Comparison of ENCODE assay signal across 8 cellular contexts in genomic region chr17:68247445-68248198, GRCh38. TPM values are rescaled to one million over a fixed set of nuclear protein-coding genes. Genes with fewer than 3 reads are reported as not detected.
A peak's percentile ranks its signal among the peaks of the same experiment; 100 is the strongest.
DNase-seq lines count a peak whose midpoint lies in the region; ATAC-seq and TF ChIP-seq lines count a peak whose summit lies in the region.

Gene AMZ2, plus strand, starts transcription at chr17:68248043. Its CDS starts 2,145 bp downstream, at chr17:68250188.

- no peaks in the 10 kb centered on the region for H3K9me3 Mint-ChIP-seq in activated CD4-positive, alpha-beta T cell treated with anti-CD3 and anti-CD28 coated beads, Interleukin-2, amount 10 ng/mL, durations not matched to agents 7 days and 5 days

- POLR2A ChIA-PET in activated CD4-positive, alpha-beta T cell treated with anti-CD3 and anti-CD28 coated beads, Interleukin-2, amount 10 ng/mL, durations not matched to agents 7 days and 5 days (lab: Charles Lee): interaction anchor here (1.4 kb wide), 1 partner anchor 10 kb away, joined by 7 read pairs; no protein-coding TSS in a partner anchor

- ATAC-seq in GM19372 (IDR thresholded peaks at IDR 0.05; ENCODE audit: low read depth, unreplicated experiment) (peak; percentile 89), HG03521 (IDR thresholded peaks at IDR 0.05; ENCODE audit: unreplicated experiment) (peak; percentile 85), left colon (peak; percentile 98)

- CTCF ChIA-PET in activated CD4-positive, alpha-beta T cell treated with anti-CD3 and anti-CD28 coated beads, Interleukin-2, amount 10 ng/mL, durations not matched to agents 7 days and 5 days (lab: Charles Lee): interaction anchor here (0.6 to 3.5 kb wide), 9 partner anchors 10 to 255 kb away, joined by 3 to 23 read pairs (median 4); no protein-coding TSS in a partner anchor

- H3K4me3 ChIP-seq in BLaER1 treated with 17β-estradiol and CSF1 and Interleukin-3, amounts not matched to agents 10 nM and 100 nM: peak within 1 kb of the TSS; percentile 64 to 88 (median 72)
- H3K4me3 ChIP-seq in coronary artery: peak within 1 kb of the TSS; percentile 83

- no peak for TF ChIP-seq CTCF in coronary artery (IDR thresholded peaks at IDR 0.05)

- peaks cover 36 to 59% (median 48%) of the 10 kb centered on the region in 10 experiments for H3K4me1 ChIP-seq in BLaER1 treated with 17β-estradiol and CSF1 and Interleukin-3, amounts not matched to agents 10 nM and 100 nM

- no peaks in the 10 kb centered on the region for H3K27me3 ChIP-seq in BLaER1 treated with 17β-estradiol and CSF1 and Interleukin-3, amounts not matched to agents 10 nM and 100 nM

- peak within 1 kb of the TSS; percentile 89 to 97 (median 94) for H3K9ac ChIP-seq in BLaER1 treated with 17β-estradiol and CSF1 and Interleukin-3, amounts not matched to agents 10 nM and 100 nM

- H3K4me3 Mint-ChIP-seq in activated CD4-positive, alpha-beta T cell treated with anti-CD3 and anti-CD28 coated beads, Interleukin-2, amount 10 ng/mL, durations not matched to agents 7 days and 5 days: peak within 1 kb of the TSS; percentile 91

- H3K27ac Mint-ChIP-seq in activated CD4-positive, alpha-beta T cell treated with anti-CD3 and anti-CD28 coated beads, Interleukin-2, amount 10 ng/mL, durations not matched to agents 7 days and 5 days: peak within 1 kb of the TSS; percentile 87

- peaks cover 42% of the 10 kb centered on the region for H3K4me1 Mint-ChIP-seq in activated CD4-positive, alpha-beta T cell treated with anti-CD3 and anti-CD28 coated beads, Interleukin-2, amount 10 ng/mL, durations not matched to agents 7 days and 5 days

- H3K27me3 Mint-ChIP-seq in activated CD4-positive, alpha-beta T cell treated with anti-CD3 and anti-CD28 coated beads, Interleukin-2, amount 10 ng/mL, durations not matched to agents 7 days and 5 days: no peaks in the 10 kb centered on the region

- H4K20me1 ChIP-seq in BLaER1 treated with 17β-estradiol and CSF1 and Interleukin-3, amounts not matched to agents 10 nM and 100 nM: no peaks in the 10 kb centered on the region

- peak within 1 kb of the TSS; percentile 88 to 99 (median 96) for H3K4me2 ChIP-seq in BLaER1 treated with 17β-estradiol and CSF1 and Interleukin-3, amounts not matched to agents 10 nM and 100 nM

- peak; percentile 98 for DNase-seq in NCI-H69 (lab: John Stamatoyannopoulos, UW)
- DNase-seq in activated CD4-positive, alpha-beta T cell treated with anti-CD3 and anti-CD28 coated beads, Interleukin-2, amount 10 ng/mL, durations not matched to agents 7 days and 5 days: peak; percentile 94
- peak; percentile 94 for DNase-seq in coronary artery (ENCODE audit: low spot score)
- DNase-seq in left colon: peak; percentile 90 to 97
- DNase-seq in stimulated activated CD4-positive, alpha-beta T cell treated with anti-CD3 and anti-CD28 coated beads, Interleukin-1b, Interleukin-23, amount 100 ng/mL, for 48 hours: peak; percentile 95

- H3K9me3 ChIP-seq in BLaER1 treated with 17β-estradiol and CSF1 and Interleukin-3, amounts not matched to agents 10 nM and 100 nM (replicated peaks in 1 of 11): no peaks in the 10 kb centered on the region

- peaks cover 4 to 20% (median 14%) of the 10 kb centered on the region in 11 experiments; a peak in 17 of 22 replicates for H3K36me3 ChIP-seq in BLaER1 treated with 17β-estradiol and CSF1 and Interleukin-3, amounts not matched to agents 10 nM and 100 nM

- peaks cover 31% of the 10 kb centered on the region for H3K36me3 Mint-ChIP-seq in activated CD4-positive, alpha-beta T cell treated with anti-CD3 and anti-CD28 coated beads, Interleukin-2, amount 10 ng/mL, durations not matched to agents 7 days and 5 days (ENCODE audit: low read depth)

- intact Hi-C loops in left colon (cut with DNase I, micrococcal nuclease): no loop called here

- peak within 1 kb of the TSS; percentile 92 to 98 (median 95) for H3K27ac ChIP-seq in BLaER1 treated with 17β-estradiol and CSF1 and Interleukin-3, amounts not matched to agents 10 nM and 100 nM
- H3K27ac ChIP-seq in coronary artery: peak within 1 kb of the TSS; percentile 96 to 97

RNA-seq across cellular contexts. Expression of gene AMZ2, which starts in this region (rescaled TPM):
- 10 to 100 TPM; 72.5 to 82.3 TPM for total RNA-seq in activated CD4-positive, alpha-beta T cell treated with anti-CD3 and anti-CD28 coated beads, Interleukin-2, amount 10 ng/mL, durations not matched to agents 7 days and 5 days
- total RNA-seq in left colon: 10 to 100 TPM; 24.2 to 38.3 TPM

Comparison
In these comparisons a context has a peak if more than half of its experiments do, and no peak if none do; other contexts are left out.
1. Peak in every context shown above with its lines: DNase-seq, ATAC-seq, H3K4me3 ChIP-seq and H3K27ac ChIP-seq.